ENCODE assay signal across 8 cellular contexts in the genomic region with DNA sequence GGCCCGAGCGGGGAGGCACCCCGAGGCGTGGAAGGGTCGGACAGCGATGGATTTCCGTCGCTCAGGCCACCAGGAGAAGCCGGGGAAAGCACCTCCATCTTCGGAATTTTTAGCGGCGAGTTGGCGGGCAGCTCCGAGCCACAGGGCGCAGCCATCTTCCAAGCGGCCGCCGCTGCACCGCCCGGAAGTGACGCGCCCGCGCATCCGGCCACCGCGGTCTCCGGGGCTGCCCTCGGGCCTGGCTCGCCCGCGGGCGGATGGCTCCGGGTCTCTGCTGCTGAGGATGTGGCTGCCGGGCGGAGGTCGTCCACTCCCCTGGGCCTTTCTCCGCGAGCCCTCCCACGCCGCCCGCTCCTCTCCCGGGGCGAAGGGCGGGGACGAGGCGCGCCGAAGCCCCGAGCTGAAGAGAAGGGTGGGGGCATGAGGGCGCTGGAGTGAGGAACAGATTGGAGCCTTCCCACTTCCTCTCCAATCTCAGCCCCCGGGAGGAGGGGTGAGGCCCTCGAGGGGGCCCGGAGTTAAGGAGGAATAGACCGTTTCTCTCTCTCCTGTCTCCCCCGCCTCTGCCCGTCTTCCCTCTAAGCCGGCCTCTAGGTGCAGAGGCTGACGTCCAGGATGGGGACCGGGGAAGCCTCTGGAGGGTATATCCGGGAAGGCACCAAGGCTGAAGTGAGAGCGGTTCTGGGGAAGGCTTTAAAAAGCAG. TPM values are rescaled to one million over a fixed set of nuclear protein-coding genes. Genes with fewer than 3 reads are reported as not detected.
DNase-seq lines count a peak whose midpoint lies in the region; ATAC-seq and TF ChIP-seq lines count a peak whose summit lies in the region.

A gene (minus strand): TSS at position 181 of the 704 bp plus-strand sequence. CDS start 26 bp downstream, at position 155.

- CTCF ChIA-PET in SK-N-SH (lab: Yijun Ruan, JAX) = interaction anchor here (0.6 to 7.1 kb wide), 21 partner anchors 10 to 398 kb away, joined by 3 to 41 read pairs (median 4); a partner anchor contains a TSS

- H3K4me3 Mint-ChIP-seq in activated naive CD8-positive, alpha-beta T cell = peak within 1 kb of the TSS; percentile 92
- H3K4me3 Mint-ChIP-seq in glutamatergic neuron (ENCODE audit: unreplicated experiment) (peak within 1 kb of the TSS; percentile 89), osteocyte (ENCODE audit: unreplicated experiment) (peak within 1 kb of the TSS; percentile 91)

- TF ChIP-seq CTCF in LNCaP clone FGC (IDR thresholded peaks at IDR 0.05; ENCODE audit: control insufficient read depth, extremely low read depth, insufficient read depth) (no peak), SK-N-SH (IDR thresholded peaks at IDR 0.05) (no peak), glutamatergic neuron (IDR thresholded peaks at IDR 0.05; ENCODE audit: partially characterized antibody, unreplicated experiment) (no peak), osteocyte (IDR thresholded peaks at IDR 0.05) (no peak), thoracic aorta (IDR thresholded peaks at IDR 0.05) (no peak)

- H3K4me1 ChIP-seq in SK-N-SH (ENCODE audit: control insufficient read depth in 1 of 2, insufficient read depth in 2 of 2, low read depth in 1 of 2, low read length in 1 of 2) (peaks cover 8 to 10% of the 10 kb centered on the region in 2 experiments; a peak in 3 of 4 replicates), thoracic aorta (ENCODE audit: control insufficient read depth in 1 of 2, low read depth in 2 of 2) (peaks cover 17 to 37% of the 10 kb centered on the region in 2 donors)

- H3K36me3 Mint-ChIP-seq in activated naive CD8-positive, alpha-beta T cell = peaks cover 9% of the 10 kb centered on the region
- peaks cover under 1% of the 10 kb centered on the region for H3K36me3 Mint-ChIP-seq in glutamatergic neuron (ENCODE audit: unreplicated experiment)
- no peaks in the 10 kb centered on the region for H3K36me3 Mint-ChIP-seq in osteocyte (ENCODE audit: unreplicated experiment)

- H3K79me2 ChIP-seq in SK-N-SH (ENCODE audit: insufficient read depth) = peaks cover 48% of the 10 kb centered on the region

- peak; percentile 90 for ATAC-seq in thoracic aorta (ENCODE audit: insufficient number of reproducible peaks, low FRiP score, low read depth)

- H3K27me3 Mint-ChIP-seq in activated naive CD8-positive, alpha-beta T cell = no peaks in the 10 kb centered on the region
- H3K27me3 Mint-ChIP-seq in glutamatergic neuron (ENCODE audit: unreplicated experiment) (peaks cover 3% of the 10 kb centered on the region), osteocyte (ENCODE audit: unreplicated experiment) (no peaks in the 10 kb centered on the region)

- H3K9ac ChIP-seq in SK-N-SH = peak within 1 kb of the TSS; percentile 97

- H3K4me3 ChIP-seq in LNCaP clone FGC (ENCODE audit: low read depth, low read length) = peak within 1 kb of the TSS; percentile 85
- H3K4me3 ChIP-seq in SK-N-SH (ENCODE audit: low read depth in 2 of 2, low read length in 1 of 2) = peak within 1 kb of the TSS; percentile 68 to 70
- peak within 1 kb of the TSS; percentile 100 for H3K4me3 ChIP-seq in thoracic aorta

- TF ChIP-seq RAD21 in SK-N-SH (IDR thresholded peaks at IDR 0.05; ENCODE audit: low read length) = 0 out of 2 replicates have a peak, but pooled peaks have one; percentile 2

- peaks cover 38% of the 10 kb centered on the region for H3K4me1 Mint-ChIP-seq in activated naive CD8-positive, alpha-beta T cell (ENCODE audit: low read depth)
- peaks cover 7% of the 10 kb centered on the region for H3K4me1 Mint-ChIP-seq in glutamatergic neuron (ENCODE audit: low read depth, unreplicated experiment)
- peaks cover 27% of the 10 kb centered on the region for H3K4me1 Mint-ChIP-seq in osteocyte (ENCODE audit: unreplicated experiment)

- H3K9me3 ChIP-seq in SK-N-SH = no peaks in the 10 kb centered on the region
- H3K9me3 ChIP-seq in thoracic aorta = no peaks in the 10 kb centered on the region

- H3F3A ChIP-seq in SK-N-SH (replicated peaks; ENCODE audit: insufficient read depth) = peaks cover 4% of the 10 kb centered on the region

- 0 out of 4 replicates have a peak, but pooled peaks of 1 of the 2 experiments have one; percentile 8 for TF ChIP-seq EP300 in SK-N-SH (IDR thresholded peaks at IDR 0.05; ENCODE audit: borderline replicate concordance in 1 of 2, low read depth in 1 of 2, low read length in 1 of 2)

- peak within 1 kb of the TSS; percentile 95 to 97 for H3K27ac ChIP-seq in SK-N-SH (ENCODE audit: low read depth in 2 of 2, low read length in 1 of 2)
- peak within 1 kb of the TSS; percentile 99 to 100 for H3K27ac ChIP-seq in thoracic aorta

- H3K27ac Mint-ChIP-seq in activated naive CD8-positive, alpha-beta T cell = peak within 1 kb of the TSS; percentile 92
- H3K27ac Mint-ChIP-seq in glutamatergic neuron (ENCODE audit: unreplicated experiment) (peak within 1 kb of the TSS; percentile 87), osteocyte (ENCODE audit: unreplicated experiment) (peak within 1 kb of the TSS; percentile 98)

- peak; percentile 57 for DNase-seq in GDM1 (lab: John Stamatoyannopoulos, UW)
- peak; percentile 32 for DNase-seq in GOT3 (lab: John Stamatoyannopoulos, UW)
- DNase-seq in LNCaP clone FGC (ENCODE audit: low read depth) = no peak
- peak; percentile 93 for DNase-seq in SK-N-SH
- peak; percentile 91 for DNase-seq in glutamatergic neuron
- DNase-seq in osteocyte (ENCODE audit: extremely low spot score, unreplicated experiment) = peak; percentile 92
- peak; percentile 35 for DNase-seq in thoracic aorta (ENCODE audit: low spot score)

- H2AFZ ChIP-seq in SK-N-SH (ENCODE audit: low read depth) = peak within 1 kb of the TSS; percentile 90

- peaks cover 30% of the 10 kb centered on the region for H4K20me1 ChIP-seq in SK-N-SH (ENCODE audit: insufficient read depth)

- no peaks in the 10 kb centered on the region for H3K27me3 ChIP-seq in SK-N-SH (ENCODE audit: insufficient read depth)
- H3K27me3 ChIP-seq in thoracic aorta (replicated peaks; ENCODE audit: insufficient read depth) = no peaks in the 10 kb centered on the region

- no peaks in the 10 kb centered on the region for H3K9me2 ChIP-seq in SK-N-SH

- H3K9me3 Mint-ChIP-seq in activated naive CD8-positive, alpha-beta T cell (ENCODE audit: low read depth) = no peaks in the 10 kb centered on the region
- no peaks in the 10 kb centered on the region for H3K9me3 Mint-ChIP-seq in glutamatergic neuron (ENCODE audit: unreplicated experiment)
- no peaks in the 10 kb centered on the region for H3K9me3 Mint-ChIP-seq in osteocyte (ENCODE audit: unreplicated experiment)

- WGBS in SK-N-SH (ENCODE audit: low lambda C conversion rate) = under 1% methylated on average over 17 of the region's 62 CpGs

- H3K4me2 ChIP-seq in SK-N-SH = peak within 1 kb of the TSS; percentile 80

- POLR2A ChIA-PET in SK-N-SH (lab: Yijun Ruan, JAX) = interaction anchor here (0.6 to 2.2 kb wide), 9 partner anchors 11 to 792 kb away, joined by 3 to 7 read pairs (median 4); a partner anchor contains a TSS

- no peaks in the 10 kb centered on the region for H3K36me3 ChIP-seq in SK-N-SH (replicated peaks in 1 of 2; ENCODE audit: control insufficient read depth in 1 of 2, insufficient read depth in 2 of 2, low read length in 1 of 2)
- peaks cover 2% of the 10 kb centered on the region for H3K36me3 ChIP-seq in thoracic aorta

TF ChIP-seq in SK-N-SH, 30 proteins besides CTCF, POLR2A, EP300 and RAD21 (continues in another document):
- TF ChIP-seq YY1 (IDR thresholded peaks at IDR 0.05; ENCODE audit: low read depth) (peak; percentile 91), GABPA (IDR thresholded peaks at IDR 0.05; ENCODE audit: low read depth) (peak; percentile 85), ELF1 (IDR thresholded peaks at IDR 0.05) (peak; percentile 62; the same call in 1 of the 2 replicates), TAF1 (IDR thresholded peaks at IDR 0.05; ENCODE audit: borderline replicate concordance, low read depth, low read length) (peak; percentile 90; the same call in 1 of the 2 replicates), MXI1 (IDR thresholded peaks at IDR 0.05; ENCODE audit: low read depth, low read length) (peak; percentile 8; the same call in 1 of the 2 replicates), GATA2 (CRISPR knock-in tag; IDR thresholded peaks at IDR 0.05) (no peak), SMC3 (IDR thresholded peaks at IDR 0.05; ENCODE audit: low read depth, low read length) (peak; percentile 8; the same call in 1 of the 2 replicates), FOXM1 (IDR thresholded peaks at IDR 0.05; ENCODE audit: low read depth) (0 out of 2 replicates have a peak, but pooled peaks have one; percentile 15), POLR2AphosphoS5 (IDR thresholded peaks at IDR 0.05; ENCODE audit: low read depth, low read length) (peak; percentile 95), SIN3A (IDR thresholded peaks at IDR 0.05; ENCODE audit: borderline replicate concordance, low read depth, low read length) (no peak; the same call in 1 of the 2 replicates)
- TF ChIP-seq, protein P1, sequence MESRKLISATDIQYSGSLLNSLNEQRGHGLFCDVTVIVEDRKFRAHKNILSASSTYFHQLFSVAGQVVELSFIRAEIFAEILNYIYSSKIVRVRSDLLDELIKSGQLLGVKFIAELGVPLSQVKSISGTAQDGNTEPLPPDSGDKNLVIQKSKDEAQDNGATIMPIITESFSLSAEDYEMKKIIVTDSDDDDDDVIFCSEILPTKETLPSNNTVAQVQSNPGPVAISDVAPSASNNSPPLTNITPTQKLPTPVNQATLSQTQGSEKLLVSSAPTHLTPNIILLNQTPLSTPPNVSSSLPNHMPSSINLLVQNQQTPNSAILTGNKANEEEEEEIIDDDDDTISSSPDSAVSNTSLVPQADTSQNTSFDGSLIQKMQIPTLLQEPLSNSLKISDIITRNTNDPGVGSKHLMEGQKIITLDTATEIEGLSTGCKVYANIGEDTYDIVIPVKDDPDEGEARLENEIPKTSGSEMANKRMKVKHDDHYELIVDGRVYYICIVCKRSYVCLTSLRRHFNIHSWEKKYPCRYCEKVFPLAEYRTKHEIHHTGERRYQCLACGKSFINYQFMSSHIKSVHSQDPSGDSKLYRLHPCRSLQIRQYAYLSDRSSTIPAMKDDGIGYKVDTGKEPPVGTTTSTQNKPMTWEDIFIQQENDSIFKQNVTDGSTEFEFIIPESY (IDR thresholded peaks at IDR 0.05; ENCODE audit: borderline replicate concordance, low read depth) = 0 out of 2 replicates have a peak, but pooled peaks have one; percentile 15
- TF ChIP-seq, protein P2, sequence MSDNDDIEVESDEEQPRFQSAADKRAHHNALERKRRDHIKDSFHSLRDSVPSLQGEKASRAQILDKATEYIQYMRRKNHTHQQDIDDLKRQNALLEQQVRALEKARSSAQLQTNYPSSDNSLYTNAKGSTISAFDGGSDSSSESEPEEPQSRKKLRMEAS (IDR thresholded peaks at IDR 0.05; ENCODE audit: low read depth) = no peak; the same call in 1 of the 2 replicates

RNA-seq across cellular contexts. Expression of the gene that starts here (rescaled TPM):
- polyA plus RNA-seq in SK-N-SH (2012; rRNA removed) = 6.4 and 8.5 TPM in 2 replicates
- polyA plus RNA-seq in SK-N-SH (2012; cell fraction: cytosol; rRNA removed) = 5.6 and 5.8 TPM in 2 replicates
- polyA plus RNA-seq in SK-N-SH (2012; cell fraction: nucleus; rRNA removed) = 27.2 and 31.2 TPM in 2 replicates
- 22.8 TPM for total RNA-seq in glutamatergic neuron (ENCODE audit: unreplicated experiment)
- total RNA-seq in osteocyte = 14.3 and 15.2 TPM in 2 replicates
- 10 to 100 TPM; 16.4 to 29.4 TPM for total RNA-seq in thoracic aorta
